9 cellular contexts compared by ENCODE assay signal in genomic region chr9:15529566-15530324, GRCh38. TPM values are rescaled to one million over a fixed set of nuclear protein-coding genes. Genes with fewer than 3 reads are reported as not detected.
DNase-seq lines count a peak whose midpoint lies in the region; ATAC-seq and TF ChIP-seq lines count a peak whose summit lies in the region.
"Had no signal": no experiment of that assay in that cellular context is flagged by ENCODE, and none has a peak within 500 bp of the region (broad histone marks: within the 10 kb centered on the region; RNA-seq: fewer than 3 reads in every experiment).

No MANE protein-coding gene starts in this region.

- H3K27me3 ChIP-seq in foreskin keratinocyte: no peaks in the 10 kb centered on the region

- ATAC-seq in GM19023 (IDR thresholded peaks at IDR 0.05; ENCODE audit: unreplicated experiment) (peak; percentile 87), GM21619 (IDR thresholded peaks at IDR 0.05; ENCODE audit: unreplicated experiment) (peak; percentile 85), HG03103 (IDR thresholded peaks at IDR 0.05; ENCODE audit: low read depth, unreplicated experiment) (peak; percentile 83), foreskin keratinocyte (no peak)

- no peaks in the 10 kb centered on the region for H3K4me1 ChIP-seq in foreskin keratinocyte

- TF ChIP-seq CTCF in fibroblast of mammary gland (conservative IDR thresholded peaks at IDR 0.05; ENCODE audit: control insufficient read depth, insufficient read depth, low read depth, low read length) (no peak), foreskin keratinocyte (conservative IDR thresholded peaks at IDR 0.05) (no peak)

- no peak overlapping the region for H3K27ac ChIP-seq in foreskin keratinocyte

- peak; percentile 22 for DNase-seq in fibroblast of mammary gland (ENCODE audit: low read depth)
- no peak for DNase-seq in epidermal melanocyte (ENCODE audit: insufficient read length, low spot score)
- DNase-seq in SKM-1 (lab: John Stamatoyannopoulos, UW; ENCODE audit: unreplicated experiment): no peak
- no peak for DNase-seq in DMS53 (lab: John Stamatoyannopoulos, UW)
- DNase-seq in foreskin keratinocyte: no peak
- DNase-seq: Calu3 had no signal

- H3K4me3 ChIP-seq in fibroblast of mammary gland (ENCODE audit: control insufficient read depth, low read depth, low read length): no peak overlapping the region

RNA-seq across cellular contexts. Expression of gene PSIP1, which starts 19.0 kb away (rescaled TPM):
- total RNA-seq in foreskin keratinocyte: 38.6 and 46.9 TPM in 2 replicates
- polyA plus RNA-seq in foreskin keratinocyte: 22.9 and 27.8 TPM in 2 replicates

RNA-seq across cellular contexts. Expression of gene CCDC171, which starts 23.1 kb away (rescaled TPM):
- 0.78 and 1.1 TPM in 2 replicates for total RNA-seq in foreskin keratinocyte
- 0.18 and 0.20 TPM in 2 replicates for polyA plus RNA-seq in foreskin keratinocyte
